ENCODE assay signal across 17 cellular contexts in the genomic region with DNA sequence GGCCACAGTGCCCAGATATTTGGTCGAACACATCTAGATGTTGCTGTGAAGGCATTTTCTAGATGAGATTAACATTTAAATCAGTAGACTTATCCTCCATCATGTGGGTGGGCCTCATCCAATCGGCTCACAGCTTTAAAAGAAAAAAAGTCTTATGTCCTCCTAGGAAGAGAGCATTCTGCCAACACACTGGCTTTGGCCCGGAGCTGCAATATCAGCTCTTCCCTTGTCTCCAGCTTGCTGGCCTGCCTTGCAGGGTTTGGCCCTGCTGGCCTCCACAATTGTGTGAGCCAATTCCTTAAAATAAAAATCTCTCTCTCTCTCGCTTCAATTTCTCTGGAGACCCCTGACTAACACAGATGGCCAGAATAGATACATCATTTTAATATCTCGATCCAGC. TPM values are rescaled to one million over a fixed set of nuclear protein-coding genes. Genes with fewer than 3 reads are reported as not detected.
DNase-seq lines count a peak whose midpoint lies in the region; ATAC-seq and TF ChIP-seq lines count a peak whose summit lies in the region.
"Had no signal": no experiment of that assay in that cellular context is flagged by ENCODE, and none has a peak within 500 bp of the region (broad histone marks: within the 10 kb centered on the region; RNA-seq: fewer than 3 reads in every experiment).

No MANE protein-coding gene starts in this region.

- peaks cover 0 to 16% (median 0%) of the 10 kb centered on the region in 11 experiments; a peak in 5 of 22 replicates for H3K27me3 ChIP-seq in BLaER1 treated with 17β-estradiol and CSF1 and Interleukin-3, amounts not matched to agents 10 nM and 100 nM
- no peaks in the 10 kb centered on the region for H3K27me3 ChIP-seq in lower lobe of right lung (ENCODE audit: low read depth)

- H3K4me2 ChIP-seq in BLaER1 treated with 17β-estradiol and CSF1 and Interleukin-3, amounts not matched to agents 10 nM and 100 nM: peak overlapping the region in 9 of 11 experiments; percentile 57 to 96 (median 88); a peak in 17 of 22 replicates

- DNase-seq in NCI-H446 (lab: John Stamatoyannopoulos, UW): peak; percentile 20 to 72
- peak; percentile 56 for DNase-seq in cerebellum (ENCODE audit: low spot score)
- no peak for DNase-seq in KG1 (lab: John Stamatoyannopoulos, UW)
- DNase-seq in lower lobe of right lung: no peak
- DNase-seq: CD4-positive, alpha-beta T cell; CD8-positive, alpha-beta memory T cell; DMS 273 treated with DMSO at 0.1 percent for 48 hours; DMS79; EL; GF-D8; GM23248; H7; HCEC 1CT had no signal

- no peak overlapping the region for H3K4me3 ChIP-seq in BLaER1 treated with 17β-estradiol and CSF1 and Interleukin-3, amounts not matched to agents 10 nM and 100 nM
- H3K4me3 ChIP-seq in lower lobe of right lung: no peak overlapping the region
- H3K4me3 ChIP-seq: GM23248 had no signal

- ATAC-seq in GM18511 (IDR thresholded peaks at IDR 0.05; ENCODE audit: unreplicated experiment) (no peak), lower lobe of right lung (no peak)

- H3K9me3 ChIP-seq in BLaER1 treated with 17β-estradiol and CSF1 and Interleukin-3, amounts not matched to agents 10 nM and 100 nM (replicated peaks in 1 of 11): peaks cover 0 to 4% (median 0%) of the 10 kb centered on the region in 11 experiments; a peak in 1 of 22 replicates
- H3K9me3 ChIP-seq in lower lobe of right lung: no peaks in the 10 kb centered on the region

- peak overlapping the region in 5 of 11 experiments; percentile 11 to 72 (median 54); a peak in 9 of 22 replicates for H3K27ac ChIP-seq in BLaER1 treated with 17β-estradiol and CSF1 and Interleukin-3, amounts not matched to agents 10 nM and 100 nM
- no peak overlapping the region for H3K27ac ChIP-seq in lower lobe of right lung
- H3K27ac ChIP-seq: GM23248 had no signal

- intact Hi-C loops in lower lobe of right lung (cut with DNase I): no loop called here

- H3K36me3 ChIP-seq in BLaER1 treated with 17β-estradiol and CSF1 and Interleukin-3, amounts not matched to agents 10 nM and 100 nM: no peaks in the 10 kb centered on the region
- H3K36me3 ChIP-seq in lower lobe of right lung: no peaks in the 10 kb centered on the region

- TF ChIP-seq CTCF in lower lobe of right lung (IDR thresholded peaks at IDR 0.05): no peak

- H3K4me1 ChIP-seq in BLaER1 treated with 17β-estradiol and CSF1 and Interleukin-3, amounts not matched to agents 10 nM and 100 nM: peaks cover 22 to 74% (median 65%) of the 10 kb centered on the region in 10 experiments
- H3K4me1 ChIP-seq in lower lobe of right lung: no peaks in the 10 kb centered on the region

- no peaks in the 10 kb centered on the region; a peak in 1 of 22 replicates for H4K20me1 ChIP-seq in BLaER1 treated with 17β-estradiol and CSF1 and Interleukin-3, amounts not matched to agents 10 nM and 100 nM

- H3K9ac ChIP-seq in BLaER1 treated with 17β-estradiol and CSF1 and Interleukin-3, amounts not matched to agents 10 nM and 100 nM: peak overlapping the region in 1 of 11 experiments; percentile 16; a peak in 1 of 22 replicates
- H3K9ac ChIP-seq: GM23248 had no signal

RNA-seq across cellular contexts. Expression of gene ABCC8, which starts 13.1 kb away (rescaled TPM):
- total RNA-seq in cerebellum (29.0 TPM), lower lobe of right lung (4.9 TPM)
- total RNA-seq: A172; A673; CD4-positive, alpha-beta T cell; CD8-positive, alpha-beta memory T cell; GM23248 had no signal

RNA-seq across cellular contexts. Expression of gene USH1C, which starts 54.5 kb away (rescaled TPM):
- total RNA-seq in cerebellum (0.27 TPM), lower lobe of right lung (0.30 TPM)
- total RNA-seq: A172; A673; CD4-positive, alpha-beta T cell; CD8-positive, alpha-beta memory T cell; GM23248 had no signal

RNA-seq across cellular contexts. Expression of gene OTOG, which starts 57.3 kb away (rescaled TPM):
- total RNA-seq in cerebellum (0.91 TPM), lower lobe of right lung (not detected)
- total RNA-seq: A172; A673; CD4-positive, alpha-beta T cell; CD8-positive, alpha-beta memory T cell; GM23248 had no signal

Comparison
In these comparisons a context has a peak if more than half of its experiments do, and no peak if none do; other contexts are left out.
1. DNase-seq: peak in NCI-H446 (2 of 2) and cerebellum (single experiment); none in KG1 (single experiment) and lower lobe of right lung (single experiment).